In genomic region chr10:53314856-53315255, GRCh38 we compare ENCODE assay signal across 10 cellular contexts.
A peak's percentile ranks its signal among the peaks of the same experiment; 100 is the strongest.
DNase-seq lines count a peak whose midpoint lies in the region; ATAC-seq and TF ChIP-seq lines count a peak whose summit lies in the region.
"Had no signal": no experiment of that assay in that cellular context is flagged by ENCODE, and none has a peak within 500 bp of the region (broad histone marks: within the 10 kb centered on the region; RNA-seq: fewer than 3 reads in every experiment).

No MANE protein-coding gene starts in this region.

- intact Hi-C loops in activated CD4-positive, alpha-beta T cell treated with anti-CD3 and anti-CD28 coated beads for 36 hours (cut with DNase I, micrococcal nuclease): no loop called here

- no peak overlapping the region for H3K4me3 ChIP-seq in hepatocyte

- H3K27me3 Mint-ChIP-seq in WTC11 (ENCODE audit: low read depth): no peaks in the 10 kb centered on the region
- H3K27me3 Mint-ChIP-seq in activated CD4-positive, alpha-beta T cell treated with anti-CD3 and anti-CD28 coated beads for 36 hours: no peaks in the 10 kb centered on the region

- no peaks in the 10 kb centered on the region for H3K79me2 ChIP-seq in hepatocyte

- H3K36me3 ChIP-seq in hepatocyte (replicated peaks; ENCODE audit: insufficient read depth, low read depth): no peaks in the 10 kb centered on the region

- H2AFZ ChIP-seq in hepatocyte: no peak overlapping the region

- no peak overlapping the region for H3K4me3 Mint-ChIP-seq in WTC11
- no peak overlapping the region for H3K4me3 Mint-ChIP-seq in activated CD4-positive, alpha-beta T cell treated with anti-CD3 and anti-CD28 coated beads for 36 hours

- H3K36me3 Mint-ChIP-seq in WTC11: peaks cover 10% of the 10 kb centered on the region; the same call in 1 of the 2 replicates
- no peaks in the 10 kb centered on the region for H3K36me3 Mint-ChIP-seq in activated CD4-positive, alpha-beta T cell treated with anti-CD3 and anti-CD28 coated beads for 36 hours (ENCODE audit: low read depth)

- CTCF ChIA-PET in WTC11 (lab: Charles Lee): interaction anchor here (1.5 to 1.6 kb wide), 2 partner anchors 363 to 497 kb away, joined by 6 to 8 read pairs; no protein-coding TSS in a partner anchor
- CTCF ChIA-PET in activated CD4-positive, alpha-beta T cell treated with anti-CD3 and anti-CD28 coated beads for 36 hours (lab: Charles Lee): no interaction called here

- no peak overlapping the region for H3K4me2 ChIP-seq in hepatocyte

- WGBS in hepatocyte (ENCODE audit: low lambda C conversion rate, missing lambda C conversion rate): 83% methylated on average over 1 of the region's 1 CpG

- H3K4me1 Mint-ChIP-seq in WTC11: peaks cover 40% of the 10 kb centered on the region
- no peaks in the 10 kb centered on the region for H3K4me1 Mint-ChIP-seq in activated CD4-positive, alpha-beta T cell treated with anti-CD3 and anti-CD28 coated beads for 36 hours

- H3K4me1 ChIP-seq in hepatocyte (ENCODE audit: insufficient read depth): no peaks in the 10 kb centered on the region

- H3K27ac ChIP-seq in hepatocyte: no peak overlapping the region

- TF ChIP-seq CTCF in WTC11 (IDR thresholded peaks at IDR 0.05) (no peak), hepatocyte (IDR thresholded peaks at IDR 0.05; ENCODE audit: poor library complexity) (no peak)

- H3K27me3 ChIP-seq in hepatocyte: no peaks in the 10 kb centered on the region

- POLR2A ChIA-PET in WTC11 (lab: Charles Lee): no interaction called here
- POLR2A ChIA-PET in activated CD4-positive, alpha-beta T cell treated with anti-CD3 and anti-CD28 coated beads for 36 hours (lab: Charles Lee): no interaction called here

- no peaks in the 10 kb centered on the region for H4K20me1 ChIP-seq in hepatocyte (ENCODE audit: insufficient read depth, poor library complexity, severe bottlenecking)

- H3K27ac Mint-ChIP-seq in WTC11: peak overlapping the region; percentile 72
- H3K27ac Mint-ChIP-seq in activated CD4-positive, alpha-beta T cell treated with anti-CD3 and anti-CD28 coated beads for 36 hours: no peak overlapping the region

- peaks cover 14% of the 10 kb centered on the region for H3K9me3 Mint-ChIP-seq in WTC11
- peaks cover 1% of the 10 kb centered on the region for H3K9me3 Mint-ChIP-seq in activated CD4-positive, alpha-beta T cell treated with anti-CD3 and anti-CD28 coated beads for 36 hours (ENCODE audit: low read depth)

- no peaks in the 10 kb centered on the region for H3K9me2 ChIP-seq in hepatocyte (replicated peaks; ENCODE audit: insufficient read depth)

- ATAC-seq in WTC11 (no peak), HG03565 (IDR thresholded peaks at IDR 0.05; ENCODE audit: unreplicated experiment) (no peak)
- no peak for ATAC-seq in activated CD4-positive, alpha-beta T cell treated with anti-CD3 and anti-CD28 coated beads for 36 hours

- DNase-seq in A172 (ENCODE audit: low spot score) (peak; percentile 33), HS-5 (ENCODE audit: low read depth) (peak; percentile 98), WTC11 (ENCODE audit: low spot score) (no peak), hepatocyte (ENCODE audit: low spot score) (peak; percentile 44), anterior cingulate cortex (lab: John Stamatoyannopoulos, UW) (no peak), amygdala (lab: John Stamatoyannopoulos, UW) (no peak)
- no peak for DNase-seq in activated CD4-positive, alpha-beta T cell treated with anti-CD3 and anti-CD28 coated beads for 36 hours
- DNase-seq: activated CD8-positive, alpha-beta memory T cell treated with anti-CD3 and anti-CD28 coated beads for 24 hours; small intestine had no signal

- no peaks in the 10 kb centered on the region for H3K9me3 ChIP-seq in hepatocyte (ENCODE audit: low read depth)

TF ChIP-seq in WTC11, 78 proteins besides CTCF, POLR2A, EP300 and RAD21:
- no peak for TF ChIP-seq NFYB (CRISPR knock-in tag; conservative IDR thresholded peaks at IDR 0.05; ENCODE audit: low read depth)
- no peak for TF ChIP-seq SOX15 (CRISPR knock-in tag; IDR thresholded peaks at IDR 0.05)
- no peak for TF ChIP-seq ZNF423 (CRISPR knock-in tag; IDR thresholded peaks at IDR 0.05)
- TF ChIP-seq CREB1 (CRISPR knock-in tag; IDR thresholded peaks at IDR 0.05): no peak
- TF ChIP-seq ZBTB21 (CRISPR knock-in tag; IDR thresholded peaks at IDR 0.05; ENCODE audit: borderline replicate concordance): no peak
- no peak for TF ChIP-seq HMGXB4 (CRISPR knock-in tag; IDR thresholded peaks at IDR 0.05)
- no peak for TF ChIP-seq TEAD1 (CRISPR knock-in tag; IDR thresholded peaks at IDR 0.05)
- TF ChIP-seq ZSCAN18 (CRISPR knock-in tag; IDR thresholded peaks at IDR 0.05): no peak
- TF ChIP-seq ZNF512 (CRISPR knock-in tag; IDR thresholded peaks at IDR 0.05; ENCODE audit: borderline replicate concordance): no peak
- TF ChIP-seq ATF6 (CRISPR knock-in tag; IDR thresholded peaks at IDR 0.05): no peak

Comparison
In these comparisons a context has a peak if more than half of its experiments do, and no peak if none do; other contexts are left out.
1. DNase-seq: peak in A172 (single experiment), HS-5 (single experiment) and hepatocyte (single experiment); none in WTC11 (single experiment), activated CD4-positive, alpha-beta T cell treated with anti-CD3 and anti-CD28 coated beads for 36 hours (single experiment), anterior cingulate cortex (0 of 58) and amygdala (0 of 56).